Comparison of ENCODE assay signal across 1 cellular context in the genomic region with DNA sequence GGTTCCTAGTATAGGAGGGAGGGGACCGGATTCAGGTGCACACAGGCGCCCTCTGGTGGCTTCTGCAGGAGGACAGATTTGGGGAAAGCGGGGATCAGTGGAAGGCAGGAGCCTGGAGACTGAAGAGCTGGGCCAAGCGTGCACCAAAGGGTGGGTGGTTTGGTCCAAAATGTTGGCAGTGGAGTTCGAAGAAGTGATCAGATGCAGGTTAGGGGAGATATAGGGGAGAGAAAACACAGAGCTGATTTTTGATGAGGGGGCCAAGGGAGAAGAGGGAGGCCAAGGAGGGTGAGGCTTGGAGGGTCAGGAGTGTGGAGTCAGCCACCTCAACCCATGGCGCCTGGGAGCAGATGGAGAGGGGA.
TF ChIP-seq lines count a peak whose summit lies in the region.

No MANE protein-coding gene starts in this region.

TF ChIP-seq in IMR-90, 13 proteins besides CTCF, POLR2A, EP300 and RAD21:
- TF ChIP-seq SMC3 (IDR thresholded peaks at IDR 0.05; ENCODE audit: low read depth, low read length) (peak; percentile 76), CEBPB (IDR thresholded peaks at IDR 0.05; ENCODE audit: low read depth, low read length) (no peak), MAZ (IDR thresholded peaks at IDR 0.05; ENCODE audit: borderline replicate concordance, low read depth, low read length) (0 out of 2 replicates have a peak, but pooled peaks have one; percentile 36)
